8 cellular contexts compared by ENCODE assay signal in genomic region chr2:171598713-171599319, GRCh38.
DNase-seq lines count a peak whose midpoint lies in the region; ATAC-seq and TF ChIP-seq lines count a peak whose summit lies in the region.

No MANE protein-coding gene starts in this region.

- H3K9me3 Mint-ChIP-seq in CD4-positive, alpha-beta memory T cell, result no peaks in the 10 kb centered on the region
- peaks cover 3% of the 10 kb centered on the region for H3K9me3 Mint-ChIP-seq in endodermal cell
- H3K9me3 Mint-ChIP-seq in mesothelial cell of epicardium, result no peaks in the 10 kb centered on the region

- H3K4me3 ChIP-seq in CD4-positive, alpha-beta memory T cell (ENCODE audit: low read length in 2 of 2), result no peak overlapping the region
- H3K4me3 ChIP-seq in WI38 (ENCODE audit: low read depth, low read length) (no peak overlapping the region), endodermal cell (ENCODE audit: low read length) (no peak overlapping the region)

- no peaks in the 10 kb centered on the region for H3K36me3 Mint-ChIP-seq in CD4-positive, alpha-beta memory T cell
- H3K36me3 Mint-ChIP-seq in endodermal cell (ENCODE audit: low read depth), result no peaks in the 10 kb centered on the region
- no peaks in the 10 kb centered on the region for H3K36me3 Mint-ChIP-seq in mesothelial cell of epicardium

- intact Hi-C loops in CD4-positive, alpha-beta memory T cell (cut with micrococcal nuclease), result loop anchor here (1.0 to 2.0 kb wide), 5 partner anchors 506 to 1111 kb away; no protein-coding TSS in a partner anchor

- peak; percentile 83 for ATAC-seq in GM18907 (IDR thresholded peaks at IDR 0.05; ENCODE audit: unreplicated experiment)
- peak; percentile 76 for ATAC-seq in HG03139 (IDR thresholded peaks at IDR 0.05; ENCODE audit: unreplicated experiment)

- no peaks in the 10 kb centered on the region for H3K27me3 ChIP-seq in CD4-positive, alpha-beta memory T cell (ENCODE audit: insufficient read depth, low read length)
- H3K27me3 ChIP-seq in endodermal cell (ENCODE audit: control insufficient read depth, insufficient read depth, low read length, poor library complexity, severe bottlenecking), result peaks cover 20% of the 10 kb centered on the region

- no peaks in the 10 kb centered on the region for H3K4me1 ChIP-seq in CD4-positive, alpha-beta memory T cell (ENCODE audit: insufficient read depth, low read length)
- no peaks in the 10 kb centered on the region for H3K4me1 ChIP-seq in endodermal cell (ENCODE audit: control insufficient read depth, insufficient read depth, low read length)

- H3K27ac ChIP-seq in CD4-positive, alpha-beta memory T cell (ENCODE audit: low read depth, low read length), result no peak overlapping the region
- H3K27ac ChIP-seq in endodermal cell (ENCODE audit: low read depth, low read length), result no peak overlapping the region
- H3K27ac ChIP-seq in substantia nigra (ENCODE audit: low read depth, low read length, poor library complexity, severe bottlenecking), result no peak overlapping the region

- no peaks in the 10 kb centered on the region for H3K36me3 ChIP-seq in CD4-positive, alpha-beta memory T cell (ENCODE audit: insufficient read depth, low read length)
- no peaks in the 10 kb centered on the region for H3K36me3 ChIP-seq in endodermal cell (ENCODE audit: control insufficient read depth, insufficient read depth, low read length)

- peaks cover 0 to 2% of the 10 kb centered on the region in 2 donors for H3K27me3 Mint-ChIP-seq in CD4-positive, alpha-beta memory T cell
- H3K27me3 Mint-ChIP-seq in endodermal cell (ENCODE audit: insufficient read depth) (peaks cover 26% of the 10 kb centered on the region), mesothelial cell of epicardium (ENCODE audit: low read depth) (peaks cover 33% of the 10 kb centered on the region)

- H3K9ac ChIP-seq in endodermal cell (ENCODE audit: extremely low read depth, low read length, poor library complexity, severe bottlenecking), result no peak overlapping the region

- WGBS in endodermal cell (ENCODE audit: insufficient coverage in 1 of 2, insufficient read length in 1 of 2), 2 experiments, result 40 to 83% methylated on average over 1 to 7 of the region's 7 CpGs

- DNase-seq in CD4-positive, alpha-beta memory T cell, result peak; percentile 44 to 60 (median 54)
- DNase-seq in NCI-H2227 treated with DMSO at 0.1 percent for 48 hours (lab: John Stamatoyannopoulos, UW), result peak; percentile 82
- peak; percentile 63 for DNase-seq in endodermal cell
- no peak for DNase-seq in mesothelial cell of epicardium (ENCODE audit: low spot score in 2 of 2, unreplicated experiment in 2 of 2)
- DNase-seq in substantia nigra (lab: John Stamatoyannopoulos, UW), result peak in 33 of 49 donors; percentile 0 to 71 (median 8)

- H3K4me1 Mint-ChIP-seq in CD4-positive, alpha-beta memory T cell, result peaks cover 0 to 4% (median 2%) of the 10 kb centered on the region in 4 donors
- peaks cover 5% of the 10 kb centered on the region for H3K4me1 Mint-ChIP-seq in endodermal cell
- no peaks in the 10 kb centered on the region for H3K4me1 Mint-ChIP-seq in mesothelial cell of epicardium

- TF ChIP-seq CTCF in WI38 (IDR thresholded peaks at IDR 0.05; ENCODE audit: low read depth, low read length) (peak; percentile 64; the same call in 1 of the 2 replicates), endodermal cell (conservative IDR thresholded peaks at IDR 0.05) (peak; percentile 87), mesothelial cell of epicardium (IDR thresholded peaks at IDR 0.05; ENCODE audit: unreplicated experiment) (peak; percentile 83)

- CTCF ChIA-PET in CD4-positive, alpha-beta memory T cell (lab: Charles Lee; ENCODE audit: partially characterized antibody), result interaction anchor here (0.7 to 4.4 kb wide), 14 partner anchors 9 to 995 kb away, joined by 3 to 30 read pairs (median 4); no protein-coding TSS in a partner anchor

- H3K27ac Mint-ChIP-seq in CD4-positive, alpha-beta memory T cell, result no peak overlapping the region
- H3K27ac Mint-ChIP-seq in endodermal cell (no peak overlapping the region), mesothelial cell of epicardium (no peak overlapping the region)

- no peaks in the 10 kb centered on the region for H3K9me3 ChIP-seq in CD4-positive, alpha-beta memory T cell (ENCODE audit: control insufficient read depth in 1 of 2, low read length in 2 of 2)
- no peaks in the 10 kb centered on the region for H3K9me3 ChIP-seq in endodermal cell (ENCODE audit: control insufficient read depth, low read length)

- peak overlapping the region in 1 of 8 donors; percentile 47 for H3K4me3 Mint-ChIP-seq in CD4-positive, alpha-beta memory T cell
- no peak overlapping the region for H3K4me3 Mint-ChIP-seq in endodermal cell
- H3K4me3 Mint-ChIP-seq in mesothelial cell of epicardium, result no peak overlapping the region

- POLR2A ChIA-PET in CD4-positive, alpha-beta memory T cell (lab: Charles Lee; ENCODE audit: partially characterized antibody), result no interaction called here

Comparison
In these comparisons a context has a peak if more than half of its experiments do, and no peak if none do; other contexts are left out.
1. DNase-seq: peak in CD4-positive, alpha-beta memory T cell (5 of 5), NCI-H2227 treated with DMSO at 0.1 percent for 48 hours (single experiment), endodermal cell (single experiment) and substantia nigra (33 of 49); none in mesothelial cell of epicardium (0 of 2).
2. Peak in every context shown above with its lines, with median percentiles within 50 percentile points of each other: CTCF ChIP-seq.